ENCODE assay signal across 8 cellular contexts in the genomic region with DNA sequence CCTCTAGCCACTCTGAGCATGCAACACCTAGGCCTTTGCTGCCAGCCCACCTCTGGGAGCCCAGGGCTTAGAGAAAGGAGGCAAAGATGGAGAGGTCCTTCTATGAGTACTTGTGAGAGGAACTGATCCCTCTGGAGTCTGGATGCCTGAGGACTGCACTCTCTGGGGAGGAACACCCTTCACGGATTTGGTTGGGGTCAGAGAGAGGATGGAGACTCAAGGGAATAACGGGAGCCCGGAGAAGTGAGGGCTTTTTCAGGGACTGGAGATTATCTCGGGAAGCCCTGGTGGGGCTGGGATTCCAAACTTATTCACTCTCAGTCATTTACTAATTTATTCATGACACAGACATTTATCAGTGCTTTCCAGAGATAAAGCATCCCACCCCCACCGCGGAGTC. TPM values are rescaled to one million over a fixed set of nuclear protein-coding genes. Genes with fewer than 3 reads are reported as not detected.
DNase-seq lines count a peak whose midpoint lies in the region; ATAC-seq, FAIRE-seq and TF ChIP-seq lines count a peak whose summit lies in the region.

No MANE protein-coding gene starts in this region.

- no peak for FAIRE-seq in RCC 7860 (lab: Jason Lieb, UNC)

- H3K4me3 ChIP-seq in DND-41 (ENCODE audit: low read depth in 1 of 2, low read length in 2 of 2) (peak overlapping the region; percentile 56 to 84; a peak in 3 of 4 replicates), RWPE2 (ENCODE audit: severe bottlenecking) (peak overlapping the region; percentile 72), esophagus squamous epithelium (peak overlapping the region; percentile 79 to 98 (median 90)), prostate gland (peak overlapping the region; percentile 75 to 95)

- H2AFZ ChIP-seq in DND-41 (ENCODE audit: low read depth, low read length), result peak overlapping the region; percentile 95

- H4K20me1 ChIP-seq in DND-41 (ENCODE audit: insufficient read depth, low read length), result no peaks in the 10 kb centered on the region

- peaks cover 9% of the 10 kb centered on the region for H3K27me3 ChIP-seq in DND-41 (ENCODE audit: insufficient read depth, low read length, poor library complexity)
- no peaks in the 10 kb centered on the region for H3K27me3 ChIP-seq in RWPE2 (ENCODE audit: insufficient read depth, poor library complexity, severe bottlenecking)
- no peaks in the 10 kb centered on the region for H3K27me3 ChIP-seq in esophagus squamous epithelium
- no peaks in the 10 kb centered on the region for H3K27me3 ChIP-seq in prostate gland (replicated peaks; ENCODE audit: insufficient read depth)

- peaks cover 5% of the 10 kb centered on the region for H3K36me3 ChIP-seq in DND-41 (ENCODE audit: insufficient read depth, low read length)
- H3K36me3 ChIP-seq in RWPE2 (ENCODE audit: low read depth), result no peaks in the 10 kb centered on the region
- peaks cover 0 to 14% (median 0%) of the 10 kb centered on the region in 3 donors for H3K36me3 ChIP-seq in esophagus squamous epithelium
- no peaks in the 10 kb centered on the region for H3K36me3 ChIP-seq in prostate gland

- 20 to 55% methylated on average over 1 to 4 of the region's 6 CpGs for WGBS in esophagus squamous epithelium, 2 donors
- 65% methylated on average over 6 of the region's 6 CpGs for WGBS in prostate gland

- H3K9me3 ChIP-seq in DND-41 (ENCODE audit: insufficient read depth, low read length, severe bottlenecking) (no peaks in the 10 kb centered on the region), RWPE2 (ENCODE audit: severe bottlenecking) (no peaks in the 10 kb centered on the region), esophagus squamous epithelium (no peaks in the 10 kb centered on the region), prostate gland (no peaks in the 10 kb centered on the region)

- TF ChIP-seq POLR2A in esophagus squamous epithelium (IDR thresholded peaks at IDR 0.05), result no peak
- no peak for TF ChIP-seq POLR2A in prostate gland (IDR thresholded peaks at IDR 0.05)

- peak overlapping the region; percentile 81 for H3K4me2 ChIP-seq in DND-41 (ENCODE audit: insufficient read depth, low read length)

- peak overlapping the region; percentile 45; the same call in 1 of the 2 replicates for H3K27ac ChIP-seq in DND-41 (ENCODE audit: low read length)
- no peak overlapping the region for H3K27ac ChIP-seq in RWPE2 (ENCODE audit: poor library complexity, severe bottlenecking)
- H3K27ac ChIP-seq in esophagus squamous epithelium, result peak overlapping the region; percentile 86 to 92 (median 88)
- H3K27ac ChIP-seq in prostate gland, result peak overlapping the region; percentile 68 to 77

- H3K79me2 ChIP-seq in DND-41 (ENCODE audit: insufficient read depth, low read length), result peaks cover 3% of the 10 kb centered on the region; the same call in 1 of the 2 replicates

- DNase-seq in DND-41, result no peak
- no peak for DNase-seq in RWPE2 (ENCODE audit: low spot score)
- DNase-seq in esophagus squamous epithelium (lab: John Stamatoyannopoulos, UW), result no peak
- DNase-seq in prostate gland (ENCODE audit: low spot score), result no peak
- DNase-seq in RCC 7860 (ENCODE audit: low spot score), result no peak

- ATAC-seq in DND-41 (ENCODE audit: insufficient read depth, low read depth) (no peak), RWPE2 (ENCODE audit: low read depth) (no peak), GM19397 (IDR thresholded peaks at IDR 0.05; ENCODE audit: unreplicated experiment) (no peak), GM21723 (IDR thresholded peaks at IDR 0.05; ENCODE audit: unreplicated experiment) (no peak), GM21381 (IDR thresholded peaks at IDR 0.05; ENCODE audit: unreplicated experiment) (no peak)

- peak overlapping the region; percentile 83 for H3K9ac ChIP-seq in DND-41 (ENCODE audit: low read depth, low read length)

- TF ChIP-seq CTCF in DND-41 (IDR thresholded peaks at IDR 0.05; ENCODE audit: borderline replicate concordance, extremely low read depth, low read length, poor library complexity, severe bottlenecking) (no peak), RWPE2 (IDR thresholded peaks at IDR 0.05; ENCODE audit: poor library complexity, severe bottlenecking) (no peak), esophagus squamous epithelium (IDR thresholded peaks at IDR 0.05) (no peak), prostate gland (IDR thresholded peaks at IDR 0.05) (no peak)

- intact Hi-C loops in esophagus squamous epithelium (cut with DNase I), result loop anchor here (10.0 kb wide), 1 partner anchor 146 kb away; a partner anchor contains a TSS
- intact Hi-C loops in prostate gland (cut with DNase I), result loop anchor here (2.0 to 5.0 kb wide), 2 partner anchors 64 to 153 kb away; no protein-coding TSS in a partner anchor

- H3K4me1 ChIP-seq in DND-41 (ENCODE audit: insufficient read depth, low read length), result peaks cover 23% of the 10 kb centered on the region
- H3K4me1 ChIP-seq in RWPE2 (ENCODE audit: insufficient read depth, poor library complexity, severe bottlenecking), result no peaks in the 10 kb centered on the region
- H3K4me1 ChIP-seq in esophagus squamous epithelium, result peaks cover 15 to 33% (median 17%) of the 10 kb centered on the region in 3 donors
- no peaks in the 10 kb centered on the region for H3K4me1 ChIP-seq in prostate gland (replicated peaks)

RNA-seq across cellular contexts. Expression of a gene that starts 0.4 kb away (rescaled TPM):
- total RNA-seq in esophagus squamous epithelium (not detected), prostate gland (not detected)

RNA-seq across cellular contexts. Expression of a gene that starts 0.5 kb away (rescaled TPM):
- total RNA-seq in esophagus squamous epithelium (10 to 100 TPM; 19.2 to 45.6 (median 24.7) TPM), prostate gland (10 to 100 TPM; 44.5 to 50.7 TPM)

RNA-seq across cellular contexts. Expression of a gene that starts 2.4 kb away (rescaled TPM):
- total RNA-seq in esophagus squamous epithelium (not detected), prostate gland (not detected)

RNA-seq across cellular contexts. Expression of a gene that starts 8.1 kb away (rescaled TPM):
- total RNA-seq in esophagus squamous epithelium (10 to 100 TPM; 17.8 to 43.3 (median 25.9) TPM), prostate gland (10 to 100 TPM; 24.8 to 32.4 TPM)

RNA-seq across cellular contexts. Expression of a gene that starts 10.3 kb away (rescaled TPM):
- 1 to 10 TPM in 2 of 4 donors, under 1 TPM in 2; 0.23 to 5.1 (median 2.0) TPM for total RNA-seq in esophagus squamous epithelium
- 1 to 10 TPM; 3.8 to 5.9 TPM for total RNA-seq in prostate gland
